24 cellular contexts compared by ENCODE assay signal in the genomic region with DNA sequence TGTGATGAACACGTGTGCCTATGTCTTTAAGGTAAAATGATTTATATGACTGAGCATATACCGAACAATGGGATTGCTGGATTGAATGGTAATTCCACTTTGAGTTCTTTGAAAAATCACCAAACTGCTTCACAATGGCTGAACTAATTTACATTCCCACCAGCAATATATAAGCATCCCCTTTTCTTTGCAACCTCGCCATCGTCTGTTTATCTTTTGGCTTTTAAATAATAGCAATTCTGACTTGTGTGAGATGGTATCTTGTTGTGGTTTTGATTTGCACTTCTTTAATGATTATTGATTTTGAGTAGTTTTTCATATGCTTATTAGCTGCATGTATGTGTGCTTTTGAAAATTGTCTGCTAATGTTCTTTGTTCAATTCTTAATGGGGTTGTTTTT.
"Had no signal": no experiment of that assay in that cellular context is flagged by ENCODE, and none has a peak within 500 bp of the region (broad histone marks: within the 10 kb centered on the region; RNA-seq: fewer than 3 reads in every experiment).

No MANE protein-coding gene starts in this region.

- FAIRE-seq: endometrium, islet of Langerhans, keratinocyte had no signal

- H3K27me3 ChIP-seq: esophagus squamous epithelium, gastrocnemius medialis, heart right ventricle, left lung had no signal

- H3K4me3 ChIP-seq: esophagus squamous epithelium, gastrocnemius medialis, heart right ventricle, left lung, lower lobe of right lung, mucosa of descending colon had no signal

- H3K36me3 ChIP-seq: esophagus squamous epithelium, gastrocnemius medialis, heart right ventricle, left lung, lower lobe of right lung had no signal

- H3K9me3 ChIP-seq: esophagus squamous epithelium, gastrocnemius medialis, heart right ventricle, left lung, lower lobe of right lung, mucosa of descending colon had no signal

- H3K4me1 ChIP-seq: esophagus squamous epithelium, gastrocnemius medialis, heart right ventricle, lower lobe of right lung had no signal

- ATAC-seq: effector memory CD8-positive, alpha-beta T cell; esophagus mucosa; gastrocnemius medialis; heart right ventricle; left cardiac atrium; left lung; left ventricle myocardium superior; lower lobe of right lung; mucosa of descending colon; naive thymus-derived CD8-positive, alpha-beta T cell had no signal

- DNase-seq: effector CD8-positive, alpha-beta T cell; effector memory CD8-positive, alpha-beta T cell; endodermal cell; erythroblast; esophagus squamous epithelium; foreskin fibroblast; foreskin melanocyte; gastrocnemius medialis; glutamatergic neuron; head of caudate nucleus; heart right ventricle; hippocampal formation; left cardiac atrium; left lung; left ventricle myocardium superior; lower lobe of right lung; mesenchymal stem cell; mucosa of descending colon; naive B cell; naive thymus-derived CD8-positive, alpha-beta T cell had no signal
